In the genomic region with DNA sequence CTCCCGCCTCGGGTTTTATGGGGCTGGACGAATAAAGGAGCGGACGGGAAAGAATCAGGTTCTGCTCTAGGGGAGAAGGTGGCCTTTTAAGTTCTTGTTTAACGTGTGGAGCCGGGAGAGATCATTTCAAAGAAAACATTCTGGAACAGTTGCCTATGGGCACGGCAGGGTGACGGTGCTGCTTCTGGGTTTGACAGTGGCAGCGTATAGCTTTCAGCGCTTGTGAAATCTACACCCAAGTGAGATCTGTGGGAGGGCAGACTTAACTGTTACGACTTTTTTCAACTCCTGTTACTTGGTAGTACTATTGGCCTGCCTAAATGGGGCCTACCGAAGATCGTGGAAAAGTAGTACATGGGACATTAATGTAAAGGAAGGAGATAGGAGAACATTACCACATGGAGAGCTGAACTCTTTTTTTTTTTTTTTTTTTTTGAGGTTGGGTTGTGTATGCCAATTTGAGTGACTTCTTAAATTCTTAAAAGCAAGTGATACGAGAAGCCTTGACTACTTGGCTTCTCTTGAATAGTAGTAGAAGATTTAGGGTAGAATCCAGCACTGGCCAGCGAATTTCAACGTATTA, we compare ENCODE assay signal across 7 cellular contexts. TPM values are rescaled to one million over a fixed set of nuclear protein-coding genes. Genes with fewer than 3 reads are reported as not detected.
DNase-seq lines count a peak whose midpoint lies in the region; ATAC-seq, FAIRE-seq and TF ChIP-seq lines count a peak whose summit lies in the region.

No MANE protein-coding gene starts in this region.

- no peak for TF ChIP-seq RAD21 in HCT116 (IDR thresholded peaks at IDR 0.05; ENCODE audit: low read depth)

- no peak overlapping the region for H3K27ac Mint-ChIP-seq in T-helper 17 cell

- RAD21 ChIA-PET in HCT116 (lab: Charles Lee; ENCODE audit: low non-redundant PET in 1 of 2, low total read pairs in 2 of 2, uncharacterized antibody in 2 of 2, unreplicated experiment in 2 of 2), result interaction anchor here in 1 of 2 experiments (0.7 kb wide), 1 partner anchor 769 kb away, joined by 6 read pairs; no protein-coding TSS in a partner anchor

- POLR2A ChIA-PET in HCT116 (lab: Charles Lee), result interaction anchor here (1.4 kb wide), 1 partner anchor 31 kb away, joined by 6 read pairs; no protein-coding TSS in a partner anchor

- BruUV-seq in HCT116 (replicated peaks; lab: Mats Ljungman, UMichigan), result TSS peak; percentile 45
- no TSS peak for BruUV-seq in mammary epithelial cell (replicated peaks; lab: Mats Ljungman, UMichigan)

- DNase-seq in GM12864 (ENCODE audit: low read depth), result peak; percentile 67
- peak; percentile 53 for DNase-seq in HCT116 (ENCODE audit: low read depth, low spot score)
- DNase-seq in MM.1S, result peak; percentile 83
- peak in 2 of 3 donors; percentile 23 to 35 for DNase-seq in T-helper 17 cell
- DNase-seq in mammary epithelial cell, result peak; percentile 80
- no peak for DNase-seq in kidney
- DNase-seq in stimulated activated CD4-positive, alpha-beta T cell treated with anti-CD3 and anti-CD28 coated beads, Interleukin-2, amount 100 ng/mL, for 24 hours, result peak; percentile 57 to 69

- H3K27me3 ChIP-seq in HCT116 (ENCODE audit: insufficient read depth, low read length), result no peaks in the 10 kb centered on the region
- H3K27me3 ChIP-seq in MM.1S (replicated peaks; ENCODE audit: insufficient read depth, low read length), result no peaks in the 10 kb centered on the region
- H3K27me3 ChIP-seq in mammary epithelial cell (ENCODE audit: insufficient read depth, low read length), result no peaks in the 10 kb centered on the region

- peaks cover 6% of the 10 kb centered on the region; the same call in 1 of the 2 replicates for H4K20me1 ChIP-seq in HCT116 (ENCODE audit: insufficient read depth)
- H4K20me1 ChIP-seq in MM.1S (ENCODE audit: insufficient read depth, low read length), result peaks cover 32% of the 10 kb centered on the region
- H4K20me1 ChIP-seq in mammary epithelial cell (ENCODE audit: insufficient read depth, low read length), result no peaks in the 10 kb centered on the region

- no peaks in the 10 kb centered on the region for H3K36me3 ChIP-seq in HCT116 (ENCODE audit: control insufficient read depth in 1 of 2, insufficient read depth in 2 of 2, low read length in 2 of 2)
- H3K36me3 ChIP-seq in MM.1S (replicated peaks; ENCODE audit: insufficient read depth, low read length), result no peaks in the 10 kb centered on the region
- no peaks in the 10 kb centered on the region for H3K36me3 ChIP-seq in mammary epithelial cell (ENCODE audit: insufficient read depth, low read length)
- no peaks in the 10 kb centered on the region for H3K36me3 ChIP-seq in kidney (ENCODE audit: control insufficient read depth in 1 of 2, insufficient read depth in 2 of 2, low read length in 2 of 2)

- in situ Hi-C loops in mammary epithelial cell (cut with MboI; ENCODE audit: low sequenced_read_pairs in 2 of 2), result no loop called here

- H3K4me2 ChIP-seq in HCT116 (ENCODE audit: low read length), result peak overlapping the region; percentile 89
- peak overlapping the region; percentile 89 for H3K4me2 ChIP-seq in MM.1S (ENCODE audit: low read depth, low read length)
- peak overlapping the region; percentile 86 for H3K4me2 ChIP-seq in mammary epithelial cell (ENCODE audit: insufficient read depth, low read depth, low read length)

- no peak overlapping the region for H3K4me3 Mint-ChIP-seq in T-helper 17 cell

- dilution Hi-C loops in mammary epithelial cell (cut with HindIII; ENCODE audit: low sequenced_read_pairs), result no loop called here

- H3K9ac ChIP-seq in HCT116 (ENCODE audit: low read length), result peak overlapping the region; percentile 86
- peak overlapping the region; percentile 97 for H3K9ac ChIP-seq in MM.1S (ENCODE audit: low read length)
- peak overlapping the region; percentile 95 for H3K9ac ChIP-seq in mammary epithelial cell (ENCODE audit: insufficient read depth, low read length)
- peak overlapping the region; percentile 82 to 94 for H3K9ac ChIP-seq in kidney (ENCODE audit: low read length in 2 of 2)

- peaks cover 32 to 42% of the 10 kb centered on the region in 2 experiments for H3K4me1 ChIP-seq in HCT116 (ENCODE audit: control insufficient read depth in 1 of 2, insufficient read depth in 2 of 2, low read length in 2 of 2)
- peaks cover 26% of the 10 kb centered on the region for H3K4me1 ChIP-seq in MM.1S (ENCODE audit: low read length)
- H3K4me1 ChIP-seq in mammary epithelial cell (ENCODE audit: insufficient read depth, low read length), result peaks cover 27% of the 10 kb centered on the region
- H3K4me1 ChIP-seq in kidney (ENCODE audit: control insufficient read depth in 1 of 2, insufficient read depth in 1 of 2, low read depth in 1 of 2, low read length in 2 of 2), result peaks cover 12 to 14% of the 10 kb centered on the region in 2 donors

- intact Hi-C loops in HCT116 (cut with micrococcal nuclease) (no loop called here), mammary epithelial cell (cut with micrococcal nuclease) (no loop called here), kidney (cut with DNase I) (no loop called here)

- H3K4me1 Mint-ChIP-seq in T-helper 17 cell, result peaks cover 30% of the 10 kb centered on the region

- peak; percentile 1 for TF ChIP-seq POLR2A in HCT116 (IDR thresholded peaks at IDR 0.05; ENCODE audit: borderline replicate concordance, extremely low read depth, insufficient read depth, insufficient read length)

- peaks cover 23% of the 10 kb centered on the region for H3F3A ChIP-seq in MM.1S (ENCODE audit: insufficient read depth, low read length)

- TF ChIP-seq CTCF in GM12864 (IDR thresholded peaks at IDR 0.05; ENCODE audit: low read depth, low read length, missing control alignments), result no peak
- TF ChIP-seq CTCF in HCT116 (IDR thresholded peaks at IDR 0.05 in 2 of 3, conservative IDR thresholded peaks at IDR 0.05 in 1 of 3; ENCODE audit: borderline replicate concordance in 1 of 3, insufficient read depth in 1 of 3, low read depth in 2 of 3, low read length in 2 of 3), result no peak
- TF ChIP-seq CTCF in MM.1S (IDR thresholded peaks at IDR 0.05; ENCODE audit: low read length), result no peak
- TF ChIP-seq CTCF in mammary epithelial cell (conservative IDR thresholded peaks at IDR 0.05 in 1 of 2, IDR thresholded peaks at IDR 0.05 in 1 of 2; ENCODE audit: extremely low read depth in 1 of 2, insufficient read depth in 1 of 2, low read depth in 1 of 2, low read length in 2 of 2), result no peak
- no peak for TF ChIP-seq CTCF in kidney (IDR thresholded peaks at IDR 0.05; ENCODE audit: borderline replicate concordance, extremely low read depth, insufficient read depth)

- peak overlapping the region; percentile 71 for H3K4me3 ChIP-seq in GM12864 (ENCODE audit: low read depth, low read length)
- H3K4me3 ChIP-seq in HCT116 (replicated peaks in 1 of 2; ENCODE audit: low read depth in 1 of 2, low read length in 2 of 2), result peak overlapping the region; percentile 81 to 88
- H3K4me3 ChIP-seq in MM.1S (ENCODE audit: low read length), result peak overlapping the region; percentile 94
- peak overlapping the region; percentile 79 to 96 (median 95) for H3K4me3 ChIP-seq in mammary epithelial cell (replicated peaks in 1 of 3; ENCODE audit: insufficient read depth in 1 of 3, low read depth in 2 of 3, low read length in 3 of 3)
- peak overlapping the region; percentile 75 to 86 for H3K4me3 ChIP-seq in kidney (ENCODE audit: low read length in 2 of 2)

- H3K9me2 ChIP-seq in HCT116 (ENCODE audit: insufficient read depth) (no peaks in the 10 kb centered on the region), MM.1S (replicated peaks; ENCODE audit: insufficient read depth, low read length) (no peaks in the 10 kb centered on the region)

- H2AFZ ChIP-seq in HCT116 (ENCODE audit: low read depth, low read length, poor library complexity, severe bottlenecking) (no peak overlapping the region), MM.1S (ENCODE audit: low read length) (peak overlapping the region; percentile 95), mammary epithelial cell (ENCODE audit: low read depth, low read length) (peak overlapping the region; percentile 98)

- ATAC-seq in HCT116 (peak; percentile 53), T-helper 17 cell (peak; percentile 62)

- peaks cover 16% of the 10 kb centered on the region for H3K27me3 Mint-ChIP-seq in T-helper 17 cell

- WGBS in mammary epithelial cell (ENCODE audit: low coverage, missing lambda C conversion rate), result under 1% methylated on average over 12 of the region's 17 CpGs

- FAIRE-seq in kidney (lab: Jason Lieb, UNC), result no peak

- H3K27ac ChIP-seq in HCT116 (ENCODE audit: low read depth, low read length) (peak overlapping the region; percentile 97), MM.1S (ENCODE audit: low read length) (peak overlapping the region; percentile 91), mammary epithelial cell (ENCODE audit: insufficient read depth, low read depth, low read length) (peak overlapping the region; percentile 91), kidney (ENCODE audit: low read depth in 2 of 2, low read length in 2 of 2) (peak overlapping the region; percentile 96 to 99)

- H3K36me3 Mint-ChIP-seq in T-helper 17 cell (ENCODE audit: low read depth), result peaks cover 5% of the 10 kb centered on the region

- H3K9me3 ChIP-seq in HCT116 (ENCODE audit: control insufficient read depth in 1 of 2, insufficient read depth in 1 of 2, low read depth in 1 of 2, low read length in 2 of 2), result no peaks in the 10 kb centered on the region
- no peaks in the 10 kb centered on the region for H3K9me3 ChIP-seq in MM.1S (replicated peaks; ENCODE audit: insufficient read depth, low read length)
- H3K9me3 ChIP-seq in T-helper 17 cell (ENCODE audit: control insufficient read depth, low read length, poor library complexity, severe bottlenecking), result no peaks in the 10 kb centered on the region
- no peaks in the 10 kb centered on the region for H3K9me3 ChIP-seq in mammary epithelial cell (replicated peaks; ENCODE audit: insufficient read depth, low read length)
- H3K9me3 ChIP-seq in kidney (ENCODE audit: control insufficient read depth in 1 of 2, low read length in 2 of 2), result no peaks in the 10 kb centered on the region

- CTCF ChIA-PET in HCT116 (lab: Charles Lee) (interaction anchor here (0.9 kb wide), 1 partner anchor 14 kb away, joined by 3 read pairs; no protein-coding TSS in a partner anchor), mammary epithelial cell (lab: Charles Lee; ENCODE audit: low non-redundant PET) (no interaction called here)

- peaks cover 57% of the 10 kb centered on the region for H3K79me2 ChIP-seq in HCT116 (ENCODE audit: insufficient read depth, low read length)
- H3K79me2 ChIP-seq in MM.1S (ENCODE audit: low read length), result peaks cover 58% of the 10 kb centered on the region
- H3K79me2 ChIP-seq in mammary epithelial cell (ENCODE audit: insufficient read depth, low read length), result peaks cover 57% of the 10 kb centered on the region

TF ChIP-seq in HCT116, 20 proteins besides CTCF, POLR2A, EP300 and RAD21 (continues in another document):
- TF ChIP-seq SRF (IDR thresholded peaks at IDR 0.05; ENCODE audit: low read depth), result no peak

RNA-seq across cellular contexts. Expression of a gene that starts 0.7 kb away (rescaled TPM):
- 18.9 TPM for total RNA-seq in HCT116 (2021; ENCODE audit: unreplicated experiment)
- polyA plus RNA-seq in HCT116 (2012), result 7.6 and 8.9 TPM in 2 replicates
- total RNA-seq in T-helper 17 cell, result 10 to 100 TPM; 71.5 to 82.3 TPM
- 10 to 100 TPM; 36.4 to 54.8 TPM for total RNA-seq in mammary epithelial cell
- 11.1 TPM for polyA plus RNA-seq in mammary epithelial cell
- polyA minus RNA-seq in mammary epithelial cell, result 26.1 TPM
- 43.3 TPM for total RNA-seq in kidney
- polyA plus RNA-seq in kidney (ENCODE audit: insufficient read depth, low read depth, low replicate concordance), result 16.3 TPM
